Comparison of ENCODE assay signal across 1 cellular context in the genomic region with DNA sequence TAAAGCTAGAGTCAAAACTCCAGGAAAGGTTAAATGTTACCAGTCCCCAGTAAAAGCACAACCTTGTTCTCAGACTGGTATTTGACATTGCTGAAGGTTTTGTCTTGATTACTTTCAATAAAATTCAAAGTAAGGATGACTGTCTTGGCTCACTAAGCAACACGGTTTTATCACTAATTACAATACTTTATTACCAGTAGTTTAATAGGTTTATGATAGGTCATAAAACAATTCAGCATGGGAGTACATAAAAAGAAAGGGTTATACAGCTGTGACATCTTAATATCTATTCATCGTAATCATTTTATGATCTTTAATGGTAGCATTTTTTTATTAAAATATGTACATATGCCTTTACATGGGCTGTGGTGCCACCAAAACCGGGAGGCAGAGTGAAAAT.
TF ChIP-seq lines count a peak whose summit lies in the region.

No MANE protein-coding gene starts in this region.

TF ChIP-seq in H1, 55 proteins besides CTCF, POLR2A, EP300 and RAD21 (continued from another document):
- TF ChIP-seq SIRT6 (IDR thresholded peaks at IDR 0.05; ENCODE audit: low read length), result no peak
TF ChIP-seq in H1: peak in this region for 0.
